ENCODE assay signal across 9 cellular contexts in genomic region chr13:60195893-60196292, GRCh38. TPM values are rescaled to one million over a fixed set of nuclear protein-coding genes. Genes with fewer than 3 reads are reported as not detected.
DNase-seq lines count a peak whose midpoint lies in the region; ATAC-seq, FAIRE-seq and TF ChIP-seq lines count a peak whose summit lies in the region.
"Not testable (repeated sequence)": the region's sequence is repeated elsewhere in the genome, so short reads cannot be mapped to it uniquely, and the experiment has no call there.
"Had no signal": no experiment of that assay in that cellular context is flagged by ENCODE, and none has a peak within 500 bp of the region (broad histone marks: within the 10 kb centered on the region; RNA-seq: fewer than 3 reads in every experiment).

No MANE protein-coding gene starts in this region.

- intact Hi-C loops in pancreas (cut with DNase I) = not testable (repeated sequence)

- not testable (repeated sequence) for TF ChIP-seq CTCF in neural cell (IDR thresholded peaks at IDR 0.05; ENCODE audit: poor library complexity, severe bottlenecking); pancreas (IDR thresholded peaks at IDR 0.05)

- FAIRE-seq in G401.6 (lab: Jason Lieb, UNC) (peak; percentile 30), GM12891 (lab: Jason Lieb, UNC) (peak; percentile 23), GM18507 (lab: Jason Lieb, UNC) (peak; percentile 33), colon (lab: Jason Lieb, UNC) (peak; percentile 92), endometrium (lab: Jason Lieb, UNC) (peak; percentile 84), pancreas (lab: Jason Lieb, UNC) (peak; percentile 92), small intestine (lab: Jason Lieb, UNC) (peak; percentile 90)

- not testable (repeated sequence) for TF ChIP-seq POLR2A in GM12891 (IDR thresholded peaks at IDR 0.05; ENCODE audit: low read depth, low read length)

- not testable (repeated sequence) for H3K9ac ChIP-seq in neural cell (ENCODE audit: low read length)

- not testable (repeated sequence) for H3K4me1 ChIP-seq in pancreas; small intestine (ENCODE audit: control insufficient read depth in 2 of 2, insufficient read depth in 1 of 2, low read depth in 1 of 2, low read length in 1 of 2)

- H3F3A ChIP-seq in neural cell (ENCODE audit: insufficient read depth, low read length, poor library complexity, severe bottlenecking) = not testable (repeated sequence)

- not testable (repeated sequence) for H2AFZ ChIP-seq in neural cell (ENCODE audit: low read depth, low read length)

- not testable (repeated sequence) for H3K79me2 ChIP-seq in neural cell (replicated peaks; ENCODE audit: insufficient read depth, low read length)

- not testable (repeated sequence) for H3K36me3 ChIP-seq in neural cell (ENCODE audit: insufficient read depth, low read length); pancreas; small intestine (ENCODE audit: control insufficient read depth in 2 of 2, insufficient read depth in 2 of 2, low read length in 2 of 2)

- H3K9me3 ChIP-seq in neural cell (ENCODE audit: low read length); pancreas; small intestine (ENCODE audit: control insufficient read depth, low read depth): not testable (repeated sequence)

- WGBS in pancreas, 2 donors = 32 to 43% methylated on average over 2 of the region's 2 CpGs
- WGBS in small intestine, 3 donors = 53 to 81% (median 79%) methylated on average over 2 of the region's 2 CpGs

- H3K4me2 ChIP-seq in neural cell (ENCODE audit: low read length) = not testable (repeated sequence)

- ATAC-seq in pancreas = peak in 1 of 4 donors; percentile 30

- H3K4me3 ChIP-seq in neural cell (ENCODE audit: low read length); pancreas; small intestine (ENCODE audit: low read depth in 1 of 2, low read length in 2 of 2): not testable (repeated sequence)

- not testable (repeated sequence) for TF ChIP-seq RAD21 in neural cell (conservative IDR thresholded peaks at IDR 0.05)

- DNase-seq in GM12891 (ENCODE audit: insufficient read length, low spot score); GM18507 (ENCODE audit: extremely low spot score, insufficient read length, low read depth); pancreas; small intestine: not testable (repeated sequence)

- peak; percentile 91 for TF ChIP-seq EP300 in neural cell (conservative IDR thresholded peaks at IDR 0.05; ENCODE audit: poor library complexity, severe bottlenecking)

- not testable (repeated sequence) for H3K27me3 ChIP-seq in neural cell (ENCODE audit: insufficient read depth, low read depth, low read length); pancreas; small intestine (ENCODE audit: control insufficient read depth in 2 of 2, insufficient read depth in 2 of 2, low read length in 2 of 2)

- H3K9me2 ChIP-seq in neural cell (ENCODE audit: insufficient read depth, low read length) = not testable (repeated sequence)

- H3K27ac ChIP-seq in neural cell (ENCODE audit: low read length); pancreas; small intestine (ENCODE audit: low read depth in 1 of 2, low read length in 1 of 2): not testable (repeated sequence)

- H4K20me1 ChIP-seq in neural cell (ENCODE audit: insufficient read depth) = not testable (repeated sequence)

TF ChIP-seq in neural cell, 6 proteins besides CTCF, POLR2A, EP300 and RAD21:
- TF ChIP-seq POLR2AphosphoS5 (IDR thresholded peaks at IDR 0.05) = peak; percentile 64

RNA-seq across cellular contexts. Expression of gene DIAPH3, which starts 32.2 kb away (rescaled TPM):
- polyA plus RNA-seq in GM12891 (2012; ENCODE audit: low read depth, missing spikeins) = 6.1 TPM
- 0.37 and 1.9 TPM in 2 replicates for polyA plus RNA-seq in neural cell
- 1.5 and 1.6 TPM in 2 replicates for polyA minus RNA-seq in neural cell
- 1 to 10 TPM in 1 of 6 donors, under 1 TPM in 5; 0.12 to 1.3 (median 0.43) TPM for total RNA-seq in pancreas
- polyA plus RNA-seq in pancreas = under 1 TPM in 1 of 2 donors, not detected in 1; 0.42 TPM
- 1 to 10 TPM in 2 of 3 donors, under 1 TPM in 1; 0.67 to 4.2 (median 2.4) TPM for polyA plus RNA-seq in small intestine
- total RNA-seq: CD4-positive, alpha-beta memory T cell had no signal
